29 cellular contexts compared by ENCODE assay signal in genomic region chr4:67635331-67635730, GRCh38.
"Had no signal": no experiment of that assay in that cellular context is flagged by ENCODE, and none has a peak within 500 bp of the region (broad histone marks: within the 10 kb centered on the region; RNA-seq: fewer than 3 reads in every experiment).

No MANE protein-coding gene starts in this region.

- H3K4me2 ChIP-seq: SK-N-SH had no signal

- H3K9ac ChIP-seq: SK-N-SH had no signal

- H3K27ac Mint-ChIP-seq: activated B cell treated with CpG ODN at 0.5 μM for 24 hours; activated CD4-positive, alpha-beta T cell treated with anti-CD3 and anti-CD28 coated beads, Interleukin-2, amount 10 ng/mL, durations not matched to agents 24 days and 14 days; activated CD8-positive, alpha-beta memory T cell treated with anti-CD3 and anti-CD28 coated beads, Interleukin-2, amount 10 ng/mL, durations not matched to agents 7 days and 5 days; activated naive CD4-positive, alpha-beta T cell treated with anti-CD3 and anti-CD28 coated beads, Interleukin-2, amount 50 U/mL, for 72 hours; activated naive CD8-positive, alpha-beta T cell treated with anti-CD3 and anti-CD28 coated beads, Interleukin-2, amount 50 U/mL, for 24 hours; activated T-cell treated with anti-CD3 and anti-CD28 coated beads, Interleukin-2, amount 50 U/mL, for 24 hours; activated T-helper 1 cell treated with anti-CD3 and anti-CD28 coated beads, Interleukin-12 subunit alpha, Interleukin-12 subunit beta, Interleukin-2, Interleukin-4 antibody, amounts not matched to agents 30 ng/mL and 10 ng/mL and 1 ng/mL, durations not matched to agents 14 hours and 24 hours and 36 hours; brain had no signal

- H3K4me3 Mint-ChIP-seq: activated B cell treated with CpG ODN at 0.5 μM for 24 hours; activated naive CD8-positive, alpha-beta T cell treated with anti-CD3 and anti-CD28 coated beads, Interleukin-2, amount 50 U/mL, for 24 hours; activated T-cell treated with anti-CD3 and anti-CD28 coated beads, Interleukin-2, amount 50 U/mL, for 24 hours; brain had no signal

- H3K27me3 Mint-ChIP-seq: activated B cell treated with CpG ODN at 0.5 μM for 24 hours; activated CD4-positive, alpha-beta T cell treated with anti-CD3 and anti-CD28 coated beads, Interleukin-2, amount 10 ng/mL, durations not matched to agents 24 days and 14 days; activated CD8-positive, alpha-beta memory T cell treated with anti-CD3 and anti-CD28 coated beads, Interleukin-2, amount 10 ng/mL, durations not matched to agents 7 days and 5 days; activated naive CD8-positive, alpha-beta T cell treated with anti-CD3 and anti-CD28 coated beads, Interleukin-2, amount 50 U/mL, for 24 hours; activated T-cell treated with anti-CD3 and anti-CD28 coated beads, Interleukin-2, amount 50 U/mL, for 24 hours; brain had no signal

- H3K4me3 ChIP-seq: SJCRH30 had no signal

- ATAC-seq: activated CD8-positive, alpha-beta memory T cell treated with anti-CD3 and anti-CD28 coated beads, Interleukin-2, amount 10 ng/mL, durations not matched to agents 7 days and 5 days; activated naive CD4-positive, alpha-beta T cell treated with anti-CD3 and anti-CD28 coated beads, Interleukin-2, amount 50 U/mL, for 72 hours; activated naive CD8-positive, alpha-beta T cell treated with anti-CD3 and anti-CD28 coated beads, Interleukin-2, amount 50 U/mL, for 24 hours; Panc1; Right ventricle myocardium inferior had no signal

- H3K9me3 ChIP-seq: SJCRH30, SK-N-SH had no signal

- H3K9me3 Mint-ChIP-seq: activated B cell treated with CpG ODN at 0.5 μM for 24 hours; activated CD4-positive, alpha-beta T cell treated with anti-CD3 and anti-CD28 coated beads, Interleukin-2, amount 10 ng/mL, durations not matched to agents 24 days and 14 days; activated naive CD4-positive, alpha-beta T cell treated with anti-CD3 and anti-CD28 coated beads, Interleukin-2, amount 50 U/mL, for 72 hours; activated naive CD8-positive, alpha-beta T cell treated with anti-CD3 and anti-CD28 coated beads, Interleukin-2, amount 50 U/mL, for 24 hours; activated T-cell treated with anti-CD3 and anti-CD28 coated beads, Interleukin-2, amount 50 U/mL, for 24 hours; activated T-helper 1 cell treated with anti-CD3 and anti-CD28 coated beads, Interleukin-12 subunit alpha, Interleukin-12 subunit beta, Interleukin-2, Interleukin-4 antibody, amounts not matched to agents 30 ng/mL and 10 ng/mL and 1 ng/mL, durations not matched to agents 14 hours and 24 hours and 36 hours had no signal

- H3K4me1 Mint-ChIP-seq: activated naive CD8-positive, alpha-beta T cell treated with anti-CD3 and anti-CD28 coated beads, Interleukin-2, amount 50 U/mL, for 24 hours; brain had no signal

- H3K27ac ChIP-seq: SJCRH30 had no signal

- H3K4me1 ChIP-seq: SJCRH30 had no signal

- H3K9me2 ChIP-seq: SK-N-SH had no signal

- DNase-seq: activated B cell treated with CpG ODN at 0.5 μM for 24 hours; activated CD4-positive, alpha-beta T cell treated with anti-CD3 and anti-CD28 coated beads for 1 hour; activated CD4-positive, alpha-beta T cell treated with anti-CD3 and anti-CD28 coated beads, Interleukin-2, amount 10 ng/mL, durations not matched to agents 24 days and 14 days; activated CD4-positive, alpha-beta T cell treated with anti-CD3 and anti-CD28 coated beads, Interleukin-2, amount 50 U/mL, for 48 hours; activated CD8-positive, alpha-beta memory T cell treated with anti-CD3 and anti-CD28 coated beads, Interleukin-2, amount 10 ng/mL, durations not matched to agents 7 days and 5 days; activated effector memory CD4-positive, alpha-beta T cell treated with anti-CD3 and anti-CD28 coated beads, Interleukin-2, amount 50 U/mL, for 16 hours; activated naive CD4-positive, alpha-beta T cell treated with Interleukin-2 at 50 U/mL for 16 hours; activated naive CD8-positive, alpha-beta T cell treated with anti-CD3 and anti-CD28 coated beads, Interleukin-2, amount 50 U/mL, for 24 hours; activated T-cell treated with anti-CD3 and anti-CD28 coated beads, Interleukin-2, amount 50 U/mL, for 24 hours; amniotic stem cell; Karpas-422; MM.1S; NCI-H1105; NCI-H1436; NCI-H1694 treated with DMSO at 0.1 percent for 48 hours; NCI-H2029 treated with DMSO at 0.1 percent for 48 hours; NCI-H345; NCI-H510A; NCI-H526 treated with DMSO at 0.1 percent for 48 hours; NCI-H82; RPMI8226; SJCRH30; SK-N-SH; SW 1271 had no signal
